8 cellular contexts compared by ENCODE assay signal in the genomic region with DNA sequence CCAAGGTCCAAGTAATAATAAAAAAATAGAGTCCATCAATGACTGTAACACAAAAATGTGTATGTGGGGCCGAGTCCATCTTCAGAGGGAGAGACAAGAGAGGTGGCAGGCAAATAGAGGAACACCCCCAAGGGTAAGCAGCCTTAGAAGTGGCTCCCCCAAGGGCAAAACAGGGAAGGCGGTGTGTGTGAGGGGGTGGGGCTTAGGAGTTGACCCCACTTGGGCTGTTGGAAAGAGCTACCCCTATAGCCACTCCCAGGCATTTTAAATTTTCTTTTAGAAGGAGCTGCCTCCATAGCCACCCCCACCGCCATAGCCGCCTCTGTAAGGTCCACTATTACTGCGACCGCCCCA. TPM values are rescaled to one million over a fixed set of nuclear protein-coding genes. Genes with fewer than 3 reads are reported as not detected.
DNase-seq lines count a peak whose midpoint lies in the region; ATAC-seq lines count a peak whose summit lies in the region.

No MANE protein-coding gene starts in this region.

- H3K27ac ChIP-seq in muscle layer of duodenum (ENCODE audit: low read length) = peak overlapping the region; percentile 87

- H3K36me3 ChIP-seq in H7 (replicated peaks; ENCODE audit: control insufficient read depth, insufficient read depth, low read length) = peaks cover 2% of the 10 kb centered on the region; the same call in 1 of the 2 replicates
- H3K36me3 ChIP-seq in muscle layer of duodenum (ENCODE audit: control insufficient read depth in 1 of 2, insufficient read depth in 2 of 2, low read length in 2 of 2) = peaks cover 4 to 7% of the 10 kb centered on the region in 2 donors

- H3K9me3 ChIP-seq in muscle layer of duodenum (ENCODE audit: control insufficient read depth in 1 of 2, low read length in 2 of 2) = no peaks in the 10 kb centered on the region

- peaks cover 11 to 24% of the 10 kb centered on the region in 2 donors for H3K4me1 ChIP-seq in muscle layer of duodenum (ENCODE audit: control insufficient read depth in 1 of 2, insufficient read depth in 2 of 2, low read length in 2 of 2)

- DNase-seq in ACHN (peak; percentile 34), H7 (peak; percentile 49), SKM-1 treated with dmso at 0.1 percent for 144 hours (lab: John Stamatoyannopoulos, UW; ENCODE audit: unreplicated experiment) (peak; percentile 69)
- DNase-seq in effector CD8-positive, alpha-beta T cell (lab: John Stamatoyannopoulos, UW) = peak; percentile 30

- H3K27me3 ChIP-seq in H7 (ENCODE audit: control insufficient read depth, insufficient read depth, low read length) = no peaks in the 10 kb centered on the region
- H3K27me3 ChIP-seq in muscle layer of duodenum (ENCODE audit: low read depth, low read length) = no peaks in the 10 kb centered on the region

- ATAC-seq in HG02840 (IDR thresholded peaks at IDR 0.05; ENCODE audit: low FRiP score, unreplicated experiment) (no peak), HG02588 (IDR thresholded peaks at IDR 0.05; ENCODE audit: unreplicated experiment) (no peak), GM19463 (IDR thresholded peaks at IDR 0.05; ENCODE audit: unreplicated experiment) (no peak)

- H3K4me3 ChIP-seq in H7 (ENCODE audit: insufficient read depth, low read depth, low read length) (peak overlapping the region; percentile 97), muscle layer of duodenum (ENCODE audit: low read depth in 1 of 2, low read length in 2 of 2) (peak overlapping the region; percentile 88 to 93)

- in situ Hi-C loops in ACHN (cut with HindIII; ENCODE audit: low pct_ligation_motif_present, low pct_unique_long_range_greater_than_20kb, low sequenced_read_pairs) = no loop called here

RNA-seq across cellular contexts. Expression of gene HNRNPA0, which starts 1.3 kb away (rescaled TPM):
- total RNA-seq in H7 (2014; rRNA removed; shearing (Covaris generic)) = 22.4 and 23.9 TPM in 2 replicates

RNA-seq across cellular contexts. Expression of gene KLHL3, which starts 17.0 kb away (rescaled TPM):
- total RNA-seq in H7 (2014; rRNA removed; shearing (Covaris generic)) = 3.8 and 4.6 TPM in 2 replicates
